Comparison of ENCODE assay signal across 8 cellular contexts in the genomic region with DNA sequence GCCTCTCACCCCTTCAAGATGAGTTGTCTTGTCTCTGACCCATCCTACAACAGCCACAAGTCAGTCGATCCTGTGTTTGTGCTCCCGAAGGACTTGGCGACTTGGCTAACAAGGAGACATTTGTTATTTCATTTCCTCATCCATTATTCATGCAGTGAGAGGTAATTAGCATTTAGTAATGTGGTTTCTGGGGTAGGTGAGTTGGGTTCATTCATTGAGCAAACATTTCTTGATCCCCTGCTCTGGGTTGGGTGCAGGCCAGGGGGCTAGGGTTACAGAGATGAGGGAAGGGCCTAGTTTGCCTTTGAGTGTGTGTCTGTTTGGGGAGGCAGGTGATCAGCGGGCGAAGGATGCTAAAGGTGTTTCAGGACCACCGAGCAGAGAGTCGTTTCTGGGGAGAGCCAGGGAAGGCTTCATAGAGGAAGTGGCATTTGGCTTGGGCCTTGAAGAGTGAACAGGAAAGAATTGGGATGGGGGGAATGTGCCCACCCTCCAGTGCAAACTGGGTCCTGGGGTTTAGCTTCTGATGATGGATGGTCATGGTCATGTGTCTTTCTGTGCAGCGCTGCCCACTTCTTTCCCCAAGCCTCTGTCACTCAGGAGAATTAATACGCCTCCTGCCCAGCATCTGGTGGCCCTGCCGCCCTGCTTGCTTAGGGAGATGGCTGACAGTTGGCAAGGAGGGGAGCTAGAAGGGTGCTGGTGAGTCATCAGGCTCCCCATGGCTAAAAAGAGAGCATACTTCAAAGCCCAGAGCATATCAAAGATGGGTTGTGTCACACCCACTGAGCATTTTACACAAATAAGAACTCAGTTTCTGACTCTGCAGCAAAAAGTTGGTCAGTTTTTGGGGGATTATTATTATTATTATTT. TPM values are rescaled to one million over a fixed set of nuclear protein-coding genes. Genes with fewer than 3 reads are reported as not detected.
A peak's percentile ranks its signal among the peaks of the same experiment; 100 is the strongest.
DNase-seq lines count a peak whose midpoint lies in the region; ATAC-seq and TF ChIP-seq lines count a peak whose summit lies in the region.

No MANE protein-coding gene starts in this region.

- DNase-seq in DND-41 = peak; percentile 67
- DNase-seq in NCI-H2196 treated with DMSO at 0.1 percent for 48 hours (lab: John Stamatoyannopoulos, UW; ENCODE audit: unreplicated experiment) = peak; percentile 77
- DNase-seq in activated gamma-delta T cell treated with anti-CD3 and anti-CD28 coated beads, Interleukin-2, amount 50 U/mL, for 16 hours (ENCODE audit: low read depth) = peak; percentile 35
- no peak for DNase-seq in mucosa of descending colon
- DNase-seq in Peyer's patch = no peak
- no peak for DNase-seq in NCI-H2227 (lab: John Stamatoyannopoulos, UW; ENCODE audit: unreplicated experiment)
- DNase-seq in GM23248 = no peak

- H4K20me1 ChIP-seq in DND-41 (ENCODE audit: insufficient read depth, low read length) = peaks cover 73% of the 10 kb centered on the region
- H4K20me1 ChIP-seq in GM23248 (ENCODE audit: insufficient read depth) = no peaks in the 10 kb centered on the region

- H2AFZ ChIP-seq in DND-41 (ENCODE audit: low read depth, low read length) = no peak overlapping the region
- no peak overlapping the region for H2AFZ ChIP-seq in GM23248

- intact Hi-C loops in mucosa of descending colon (cut with DNase I, micrococcal nuclease) = no loop called here

- H3K9me3 ChIP-seq in DND-41 (ENCODE audit: insufficient read depth, low read length, severe bottlenecking) (peaks cover 5% of the 10 kb centered on the region), mucosa of descending colon (no peaks in the 10 kb centered on the region), Peyer's patch (no peaks in the 10 kb centered on the region), GM23248 (ENCODE audit: low read depth) (no peaks in the 10 kb centered on the region)

- ATAC-seq in DND-41 (ENCODE audit: insufficient read depth, low read depth) = peak; percentile 94
- peak; percentile 80 for ATAC-seq in mucosa of descending colon
- ATAC-seq in GM21360 (IDR thresholded peaks at IDR 0.05; ENCODE audit: unreplicated experiment) = no peak

- H3K36me3 ChIP-seq in DND-41 (ENCODE audit: insufficient read depth, low read length) (peaks cover 97% of the 10 kb centered on the region), mucosa of descending colon (ENCODE audit: low read depth) (no peaks in the 10 kb centered on the region), Peyer's patch (peaks cover 0 to 7% (median 0%) of the 10 kb centered on the region in 3 donors), GM23248 (ENCODE audit: low read depth) (peaks cover 6% of the 10 kb centered on the region; the same call in 1 of the 2 replicates)

- no peaks in the 10 kb centered on the region for H3K27me3 ChIP-seq in DND-41 (ENCODE audit: insufficient read depth, low read length, poor library complexity)
- H3K27me3 ChIP-seq in Peyer's patch = no peaks in the 10 kb centered on the region
- no peaks in the 10 kb centered on the region for H3K27me3 ChIP-seq in GM23248 (replicated peaks; ENCODE audit: insufficient read depth)

- H3K9ac ChIP-seq in DND-41 (ENCODE audit: low read depth, low read length) (no peak overlapping the region), GM23248 (no peak overlapping the region)

- H3F3A ChIP-seq in GM23248 (ENCODE audit: insufficient read depth) = no peaks in the 10 kb centered on the region

- no peak for TF ChIP-seq CTCF in DND-41 (IDR thresholded peaks at IDR 0.05; ENCODE audit: borderline replicate concordance, extremely low read depth, low read length, poor library complexity, severe bottlenecking)
- TF ChIP-seq CTCF in mucosa of descending colon (IDR thresholded peaks at IDR 0.05) = no peak
- TF ChIP-seq CTCF in Peyer's patch (IDR thresholded peaks at IDR 0.05) = no peak

- H3K79me2 ChIP-seq in DND-41 (ENCODE audit: insufficient read depth, low read length) (peaks cover 98% of the 10 kb centered on the region), GM23248 (ENCODE audit: insufficient read depth) (no peaks in the 10 kb centered on the region)

- peaks cover 51% of the 10 kb centered on the region for H3K4me1 ChIP-seq in DND-41 (ENCODE audit: insufficient read depth, low read length)
- no peaks in the 10 kb centered on the region for H3K4me1 ChIP-seq in mucosa of descending colon (ENCODE audit: low read depth)
- peaks cover 0 to 5% (median 0%) of the 10 kb centered on the region in 4 donors for H3K4me1 ChIP-seq in Peyer's patch
- no peaks in the 10 kb centered on the region for H3K4me1 ChIP-seq in GM23248 (ENCODE audit: insufficient read depth)

- no peak overlapping the region for H3K4me3 ChIP-seq in DND-41 (ENCODE audit: low read depth in 1 of 2, low read length in 2 of 2)
- H3K4me3 ChIP-seq in mucosa of descending colon = no peak overlapping the region
- H3K4me3 ChIP-seq in Peyer's patch = no peak overlapping the region
- no peak overlapping the region for H3K4me3 ChIP-seq in GM23248

- no peaks in the 10 kb centered on the region for H3K9me2 ChIP-seq in GM23248 (ENCODE audit: insufficient read depth)

- H3K4me2 ChIP-seq in DND-41 (ENCODE audit: insufficient read depth, low read length) = no peak overlapping the region
- H3K4me2 ChIP-seq in GM23248 (ENCODE audit: unreplicated experiment) = no peak overlapping the region

- in situ Hi-C loops in GM23248 (cut with MboI) = no loop called here

- WGBS in GM23248 (ENCODE audit: low coverage in 1 of 2, low lambda C conversion rate in 2 of 2, missing lambda C conversion rate in 2 of 2), 2 experiments = 93 to 94% methylated on average over 10 of the region's 10 CpGs

- H3K27ac ChIP-seq in DND-41 (ENCODE audit: low read length) = peak overlapping the region; percentile 67
- no peak overlapping the region for H3K27ac ChIP-seq in Peyer's patch
- no peak overlapping the region for H3K27ac ChIP-seq in GM23248

- TF ChIP-seq POLR2A in Peyer's patch (IDR thresholded peaks at IDR 0.05) = no peak

RNA-seq across cellular contexts. Expression of a gene that starts 38.5 kb away (rescaled TPM):
- total RNA-seq in mucosa of descending colon (10 to 100 TPM; 60.0 to 72.6 (median 65.7) TPM), Peyer's patch (10 to 100 TPM; 25.9 to 39.0 (median 29.2) TPM)
- 17.9 and 18.2 TPM in 2 replicates for total RNA-seq in GM23248 (2014; rRNA removed; shearing (Covaris generic))
- 4.3 and 5.1 TPM in 2 replicates for polyA plus RNA-seq in GM23248 (2016; fragmentation: Nextera tagmentation; extraction: Ambion mirVana)

Comparison
In these comparisons a context has a peak if more than half of its experiments do, and no peak if none do; other contexts are left out.
1. DNase-seq: peak in DND-41 (single experiment), NCI-H2196 treated with DMSO at 0.1 percent for 48 hours (single experiment) and activated gamma-delta T cell treated with anti-CD3 and anti-CD28 coated beads, Interleukin-2, amount 50 U/mL, for 16 hours (single experiment); none in mucosa of descending colon (0 of 3), Peyer's patch (0 of 3), NCI-H2227 (single experiment) and GM23248 (single experiment).